Comparison of ENCODE assay signal across 2 cellular contexts in genomic region chr11:71309611-71310010, GRCh38.
TF ChIP-seq lines count a peak whose summit lies in the region.

No MANE protein-coding gene starts in this region.

TF ChIP-seq in IMR-90, 13 proteins besides CTCF, POLR2A, EP300 and RAD21:
- TF ChIP-seq MXI1 (IDR thresholded peaks at IDR 0.05; ENCODE audit: borderline replicate concordance, low read depth, low read length) (no peak), NFE2L2 (IDR thresholded peaks at IDR 0.05; ENCODE audit: low read depth, low read length) (no peak), CEBPB (IDR thresholded peaks at IDR 0.05; ENCODE audit: low read depth, low read length) (no peak), USF2 (IDR thresholded peaks at IDR 0.05; ENCODE audit: low read depth, low read length) (peak; percentile 72), MAZ (IDR thresholded peaks at IDR 0.05; ENCODE audit: borderline replicate concordance, low read depth, low read length) (no peak)

TF ChIP-seq in H1, 55 proteins besides CTCF, POLR2A, EP300 and RAD21:
- peak; percentile 48; the same call in 1 of the 2 replicates for TF ChIP-seq USF2 (IDR thresholded peaks at IDR 0.05; ENCODE audit: low read length)
- no peak for TF ChIP-seq GABPA (IDR thresholded peaks at IDR 0.05; ENCODE audit: borderline replicate concordance, insufficient read depth, low read length)
- no peak for TF ChIP-seq RNF2 (IDR thresholded peaks at IDR 0.05; ENCODE audit: borderline replicate concordance, low read depth, low read length, missing control alignments, poor library complexity, severe bottlenecking)
- no peak for TF ChIP-seq NANOG (IDR thresholded peaks at IDR 0.05; ENCODE audit: insufficient read depth, low read depth, low read length, poor library complexity, severe bottlenecking)
- no peak for TF ChIP-seq CTBP2 (IDR thresholded peaks at IDR 0.05; ENCODE audit: borderline replicate concordance, insufficient read depth, insufficient read length, low read length)
TF ChIP-seq in H1: peak in this region for 1.
